28 cellular contexts compared by ENCODE assay signal in the genomic region with DNA sequence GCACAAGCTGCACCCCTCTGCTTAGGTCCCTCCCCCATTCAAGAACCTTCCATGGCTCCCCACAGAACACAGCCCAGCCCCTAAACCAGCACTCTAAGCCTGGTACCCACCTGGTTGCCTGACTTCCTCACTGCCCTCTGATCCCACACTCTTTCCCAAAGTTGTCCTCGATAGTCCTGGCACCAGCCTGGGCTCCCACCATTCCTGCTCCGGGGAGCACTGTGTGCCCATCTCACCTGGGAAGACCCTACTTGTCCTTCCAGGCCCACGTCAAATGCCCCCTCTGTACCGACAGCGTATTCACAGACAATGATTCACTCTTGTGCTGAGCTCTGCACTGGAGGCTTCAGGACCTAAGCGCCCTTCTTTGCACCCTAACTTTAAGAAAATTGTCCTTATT.
"Had no signal": no experiment of that assay in that cellular context is flagged by ENCODE, and none has a peak within 500 bp of the region (broad histone marks: within the 10 kb centered on the region; RNA-seq: fewer than 3 reads in every experiment).

No MANE protein-coding gene starts in this region.

- ATAC-seq: right lobe of liver; stimulated activated memory B cell treated with anti-CD40 and anti-IgM and Interleukin-4, amounts not matched to agents 10 μg/mL and 1 μg/mL and 100 μg/mL, for 72 hours; stimulated activated naive CD8-positive, alpha-beta T cell treated with anti-CD3 and anti-CD28 coated beads, Interleukin-15, amount 100 ng/mL, for 72 hours had no signal

- DNase-seq: activated CD4-positive, alpha-beta memory T cell treated with anti-CD3 and anti-CD28 coated beads for 36 hours; activated CD4-positive, alpha-beta T cell treated with anti-CD3 and anti-CD28 coated beads, Interleukin-2, amount 10 ng/mL, durations not matched to agents 24 days and 14 days; activated CD4-positive, CD25-positive, alpha-beta regulatory T cell treated with anti-CD3 and anti-CD28 coated beads, Interleukin-2, amount 50 U/mL, for 72 hours; activated CD8-positive, alpha-beta memory T cell treated with anti-CD3 and anti-CD28 coated beads, Interleukin-2, amount 50 U/mL, for 4 hours; activated effector memory CD4-positive, alpha-beta T cell treated with anti-CD3 and anti-CD28 coated beads, Interleukin-2, amount 50 U/mL, for 16 hours; activated naive CD4-positive, alpha-beta T cell treated with anti-CD3 and anti-CD28 coated beads for 36 hours; activated T-cell treated with anti-CD3 and anti-CD28 coated beads, Interleukin-2, amount 50 U/mL, for 1 hour; amygdala; dermis blood vessel endothelial cell; effector CD4-positive, alpha-beta T cell; glutamatergic neuron; mammary epithelial cell; occipital lobe; right lobe of liver; stimulated activated CD4-positive, alpha-beta T cell treated with anti-CD3 and anti-CD28 coated beads, Interleukin-1b, Interleukin-23, amount 100 ng/mL, for 48 hours; stimulated activated CD4-positive, alpha-beta T cell treated with anti-CD3 and anti-CD28 coated beads, Interleukin-4, amount 100 ng/mL, for 4 hours; stimulated activated CD8-positive, alpha-beta memory T cell treated with anti-CD3 and anti-CD28 coated beads, Interleukin-4, amount 100 ng/mL, for 48 hours; stimulated activated naive CD8-positive, alpha-beta T cell treated with anti-CD3 and anti-CD28 coated beads, Interleukin-15, amount 100 ng/mL, for 72 hours; T-helper 2 cell; upper lobe of left lung had no signal

- H3K27ac ChIP-seq: breast epithelium, right lobe of liver, skin epidermis, upper lobe of left lung, vagina had no signal

- H3K4me3 Mint-ChIP-seq: activated CD4-positive, alpha-beta memory T cell treated with anti-CD3 and anti-CD28 coated beads for 36 hours; activated CD4-positive, alpha-beta T cell treated with anti-CD3 and anti-CD28 coated beads, Interleukin-2, amount 10 ng/mL, durations not matched to agents 24 days and 14 days; activated naive CD4-positive, alpha-beta T cell treated with anti-CD3 and anti-CD28 coated beads for 36 hours; activated T-helper 1 cell treated with anti-CD3 and anti-CD28 coated beads, Interleukin-12 subunit alpha, Interleukin-12 subunit beta, Interleukin-2, Interleukin-4 antibody, amounts not matched to agents 30 ng/mL and 10 ng/mL and 1 ng/mL, durations not matched to agents 14 hours and 24 hours and 36 hours; stimulated activated memory B cell treated with anti-CD40 and anti-IgM and Interleukin-4, amounts not matched to agents 10 μg/mL and 1 μg/mL and 100 μg/mL, for 72 hours; stimulated activated naive CD8-positive, alpha-beta T cell treated with anti-CD3 and anti-CD28 coated beads, Interleukin-15, amount 100 ng/mL, for 72 hours had no signal

- H3K4me3 ChIP-seq: breast epithelium, right lobe of liver, skin epidermis, upper lobe of left lung, vagina had no signal

- H3K9me3 ChIP-seq: breast epithelium, right lobe of liver, upper lobe of left lung, vagina had no signal

- H3K4me1 ChIP-seq: breast epithelium, vagina had no signal

- FAIRE-seq: colon, frontal cortex, islet of Langerhans had no signal

- H3K27ac Mint-ChIP-seq: activated CD4-positive, alpha-beta memory T cell treated with anti-CD3 and anti-CD28 coated beads for 36 hours; activated CD4-positive, alpha-beta T cell treated with anti-CD3 and anti-CD28 coated beads, Interleukin-2, amount 10 ng/mL, durations not matched to agents 24 days and 14 days; activated naive CD4-positive, alpha-beta T cell treated with anti-CD3 and anti-CD28 coated beads for 36 hours; activated T-helper 1 cell treated with anti-CD3 and anti-CD28 coated beads, Interleukin-12 subunit alpha, Interleukin-12 subunit beta, Interleukin-2, Interleukin-4 antibody, amounts not matched to agents 30 ng/mL and 10 ng/mL and 1 ng/mL, durations not matched to agents 14 hours and 24 hours and 36 hours; stimulated activated memory B cell treated with anti-CD40 and anti-IgM and Interleukin-4, amounts not matched to agents 10 μg/mL and 1 μg/mL and 100 μg/mL, for 72 hours; stimulated activated naive CD8-positive, alpha-beta T cell treated with anti-CD3 and anti-CD28 coated beads, Interleukin-15, amount 100 ng/mL, for 72 hours had no signal

- H3K27me3 Mint-ChIP-seq: activated CD4-positive, alpha-beta memory T cell treated with anti-CD3 and anti-CD28 coated beads for 36 hours; activated CD4-positive, alpha-beta T cell treated with anti-CD3 and anti-CD28 coated beads, Interleukin-2, amount 10 ng/mL, durations not matched to agents 24 days and 14 days had no signal

- H3K9me3 Mint-ChIP-seq: activated CD4-positive, alpha-beta memory T cell treated with anti-CD3 and anti-CD28 coated beads for 36 hours; activated CD4-positive, alpha-beta T cell treated with anti-CD3 and anti-CD28 coated beads, Interleukin-2, amount 10 ng/mL, durations not matched to agents 24 days and 14 days; activated naive CD4-positive, alpha-beta T cell treated with anti-CD3 and anti-CD28 coated beads for 36 hours; activated T-helper 1 cell treated with anti-CD3 and anti-CD28 coated beads, Interleukin-12 subunit alpha, Interleukin-12 subunit beta, Interleukin-2, Interleukin-4 antibody, amounts not matched to agents 30 ng/mL and 10 ng/mL and 1 ng/mL, durations not matched to agents 14 hours and 24 hours and 36 hours; stimulated activated naive CD8-positive, alpha-beta T cell treated with anti-CD3 and anti-CD28 coated beads, Interleukin-15, amount 100 ng/mL, for 72 hours had no signal

- H3K27me3 ChIP-seq: breast epithelium, right lobe of liver, upper lobe of left lung, vagina had no signal

- H3K36me3 ChIP-seq: breast epithelium, right lobe of liver, upper lobe of left lung, vagina had no signal

- H3K36me3 Mint-ChIP-seq: activated CD4-positive, alpha-beta memory T cell treated with anti-CD3 and anti-CD28 coated beads for 36 hours had no signal
